23 cellular contexts compared by ENCODE assay signal in the genomic region with DNA sequence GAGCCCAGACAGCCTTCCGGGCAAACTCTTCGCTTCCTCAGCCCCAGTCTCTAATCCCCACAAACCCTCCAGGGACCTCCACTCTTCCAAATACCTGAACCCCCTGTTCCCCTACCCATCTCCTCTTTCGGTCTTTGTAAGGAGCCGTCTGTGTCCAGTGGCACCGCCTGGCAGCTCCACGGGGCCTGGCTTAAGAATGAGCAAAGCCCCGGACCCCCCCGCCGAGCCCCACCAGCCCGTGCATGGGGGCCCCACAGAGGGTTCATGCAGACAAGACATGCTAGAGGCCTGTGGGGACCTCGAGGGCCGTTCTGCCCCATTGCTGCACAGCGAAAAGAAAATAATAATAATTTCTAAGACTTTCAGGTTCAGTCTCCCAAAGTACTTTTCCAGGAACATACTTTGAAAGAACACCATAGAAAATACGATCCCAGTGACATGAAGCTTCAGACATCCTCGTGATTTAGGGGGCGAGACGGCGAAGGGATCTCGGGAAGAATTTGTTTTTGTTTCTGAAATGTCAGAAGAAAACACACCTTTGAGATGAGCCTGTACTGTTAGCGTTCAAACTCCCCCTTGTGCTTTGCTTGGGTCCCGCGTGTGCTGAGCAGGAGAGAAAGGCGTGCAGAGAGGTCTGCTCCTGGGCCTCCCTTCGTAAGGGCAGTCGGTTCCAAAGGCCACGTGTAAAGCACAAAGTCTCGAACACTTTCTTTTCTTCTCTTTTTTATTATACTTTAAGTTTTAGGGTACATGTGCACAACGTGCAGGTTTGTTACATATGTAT. TPM values are rescaled to one million over a fixed set of nuclear protein-coding genes. Genes with fewer than 3 reads are reported as not detected.
"Had no signal": no experiment of that assay in that cellular context is flagged by ENCODE, and none has a peak within 500 bp of the region (broad histone marks: within the 10 kb centered on the region; RNA-seq: fewer than 3 reads in every experiment).

No MANE protein-coding gene starts in this region.

- H3K27ac Mint-ChIP-seq: IgD-negative memory B cell had no signal

- FAIRE-seq: HTR-8/SVneo had no signal

- H3K27me3 ChIP-seq: SJCRH30 had no signal

- H3K4me1 ChIP-seq: SJCRH30 had no signal

- H3K4me3 Mint-ChIP-seq: IgD-negative memory B cell had no signal

- H3K4me1 Mint-ChIP-seq: IgD-negative memory B cell had no signal

- H3K36me3 ChIP-seq: SJCRH30 had no signal

- H3K27me3 Mint-ChIP-seq: IgD-negative memory B cell had no signal

- ATAC-seq: Panc1, PC-3, Right ventricle myocardium inferior had no signal

- H3K27ac ChIP-seq: HL-60, SJCRH30 had no signal

- H3K4me3 ChIP-seq: SJCRH30 had no signal

- H3K9me3 ChIP-seq: SJCRH30 had no signal

- DNase-seq: KBM-7, MV-4-11, NCI-H1048, NCI-H1105, NCI-H1417, NCI-H1436 treated with DMSO at 0.1 percent for 48 hours, NCI-H1694, NCI-H187 treated with DMSO at 0.1 percent for 48 hours, NCI-H2029 treated with DMSO at 0.1 percent for 48 hours, NCI-H2107, NCI-H2227 treated with DMSO at 0.1 percent for 48 hours, NCI-H524 treated with DMSO at 0.1 percent for 48 hours, NCI-H69, NCI-H774, PC-3, SHP77 treated with DMSO at 0.1 percent for 48 hours, SJCRH30 had no signal

RNA-seq across cellular contexts. Expression of gene IRX2, which starts 49.2 kb away (rescaled TPM):
- total RNA-seq: OCI-LY7 had no signal
- polyA plus RNA-seq: IgD-negative memory B cell had no signal
